In the genomic region with DNA sequence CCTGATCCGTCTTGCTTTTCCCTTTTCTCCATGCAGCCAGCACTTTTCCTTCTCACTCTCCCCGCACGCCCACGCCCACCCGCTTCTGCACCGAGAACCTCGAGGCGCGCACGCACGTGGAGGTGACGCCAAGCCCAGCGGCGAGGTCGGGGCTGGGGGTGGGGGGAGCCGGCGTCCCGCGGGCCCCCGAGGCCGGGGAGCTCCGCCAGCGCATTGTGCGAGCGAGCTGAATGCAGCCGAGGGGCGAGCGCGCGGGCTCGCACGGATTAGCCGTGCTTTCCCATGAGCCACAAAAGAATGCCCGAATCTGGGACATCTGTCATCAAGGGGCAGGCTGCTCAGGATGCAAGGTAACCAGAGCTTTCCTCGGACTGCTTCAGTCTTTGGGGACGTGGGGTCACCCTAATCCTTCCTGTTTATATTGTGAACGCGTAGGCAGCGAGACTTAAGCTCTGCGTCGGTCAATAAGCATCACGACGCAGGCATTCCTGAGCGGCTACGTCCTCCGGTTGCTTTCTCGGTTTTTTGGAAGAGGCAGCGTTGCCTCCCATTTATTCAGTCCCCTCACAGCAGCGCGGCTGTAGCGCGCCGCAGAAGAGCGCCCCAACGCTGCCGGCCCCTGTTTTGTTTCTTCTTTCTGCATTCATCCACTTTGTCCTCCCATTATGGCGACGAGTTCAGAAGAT, we compare ENCODE assay signal across 9 cellular contexts.
A peak's percentile ranks its signal among the peaks of the same experiment; 100 is the strongest.
DNase-seq lines count a peak whose midpoint lies in the region; ATAC-seq, FAIRE-seq and TF ChIP-seq lines count a peak whose summit lies in the region.
"Had no signal": no experiment of that assay in that cellular context is flagged by ENCODE, and none has a peak within 500 bp of the region (broad histone marks: within the 10 kb centered on the region; RNA-seq: fewer than 3 reads in every experiment).

No MANE protein-coding gene starts in this region.

- no peaks in the 10 kb centered on the region for H3K9me3 Mint-ChIP-seq in activated CD4-positive, alpha-beta T cell treated with anti-CD3 and anti-CD28 coated beads, Interleukin-2, amount 10 ng/mL, durations not matched to agents 7 days and 5 days

- peaks cover 9% of the 10 kb centered on the region; the same call in 1 of the 2 replicates for H3K23me2 ChIP-seq in H1 (ENCODE audit: low read depth, low read length)

- no peaks in the 10 kb centered on the region for H3K79me1 ChIP-seq in H1 (ENCODE audit: low read depth, low read length)

- FAIRE-seq in H1 (lab: Jason Lieb, UNC), result peak; percentile 7
- FAIRE-seq: islet of Langerhans had no signal

- TF ChIP-seq CTCF in BJ (IDR thresholded peaks at IDR 0.05; ENCODE audit: insufficient read depth, low read depth, low read length) (peak; percentile 30; the same call in 1 of the 2 replicates), H1 (IDR thresholded peaks at IDR 0.05; ENCODE audit: control extremely low read depth in 1 of 3, insufficient read depth in 1 of 3, low read depth in 1 of 3, low read length in 3 of 3) (no peak)

- H4K8ac ChIP-seq in H1 (ENCODE audit: extremely low read depth, insufficient read depth, low read length), result peak overlapping the region; percentile 76; the same call in 1 of the 2 replicates

- no peak overlapping the region for H3K56ac ChIP-seq in H1 (replicated peaks; ENCODE audit: insufficient read length, low read depth, low read length)

- H2BK120ac ChIP-seq in H1 (replicated peaks; ENCODE audit: low read depth, low read length), result no peak overlapping the region

- peaks cover 3 to 13% (median 8%) of the 10 kb centered on the region in 4 experiments; a peak in 6 of 7 replicates for H3K4me1 ChIP-seq in H1 (replicated peaks in 1 of 4; ENCODE audit: control insufficient read depth in 3 of 4, insufficient read depth in 4 of 4, low read length in 3 of 4)

- H3K27me3 ChIP-seq in BJ (ENCODE audit: control insufficient read depth, insufficient read depth, low read length) (no peaks in the 10 kb centered on the region), H1 (replicated peaks in 1 of 4; ENCODE audit: control insufficient read depth in 3 of 4, extremely low read depth in 1 of 4, insufficient read depth in 3 of 4, low read length in 3 of 4) (peaks cover 5 to 30% (median 24%) of the 10 kb centered on the region in 4 experiments)

- POLR2A ChIA-PET in BJ (lab: Charles Lee), result interaction anchor here (0.5 kb wide), 1 partner anchor 68 kb away, joined by 3 read pairs; no protein-coding TSS in a partner anchor
- POLR2A ChIA-PET in activated CD4-positive, alpha-beta T cell treated with anti-CD3 and anti-CD28 coated beads, Interleukin-2, amount 10 ng/mL, durations not matched to agents 7 days and 5 days (lab: Charles Lee), result no interaction called here
- POLR2A ChIA-PET in H1 (lab: Charles Lee; ENCODE audit: partially characterized antibody), result interaction anchor here (1.1 to 1.8 kb wide), 3 partner anchors 9 to 14 kb away, joined by 3 to 6 read pairs (median 4); no protein-coding TSS in a partner anchor

- no peaks in the 10 kb centered on the region for H4K20me1 ChIP-seq in H1 (replicated peaks in 1 of 2; ENCODE audit: control insufficient read depth in 1 of 2, insufficient read depth in 2 of 2, low read length in 2 of 2)

- 3% methylated on average over 33 of the region's 58 CpGs; no CpG with 5 or more reads in 1 of the 2 experiments for WGBS in H1 (ENCODE audit: extremely low coverage in 1 of 2, insufficient coverage in 1 of 2, insufficient read length in 1 of 2, insufficient replicate concordance in 2 of 2, low coverage in 1 of 2, low lambda C conversion rate in 2 of 2, missing lambda C conversion rate in 1 of 2), 2 experiments

- no peaks in the 10 kb centered on the region for H3K36me3 Mint-ChIP-seq in activated CD4-positive, alpha-beta T cell treated with anti-CD3 and anti-CD28 coated beads, Interleukin-2, amount 10 ng/mL, durations not matched to agents 7 days and 5 days (ENCODE audit: low read depth)

- peak overlapping the region; percentile 98 for H2AFZ ChIP-seq in H1 (ENCODE audit: low read length)

- H3K4me1 Mint-ChIP-seq in activated CD4-positive, alpha-beta T cell treated with anti-CD3 and anti-CD28 coated beads, Interleukin-2, amount 10 ng/mL, durations not matched to agents 7 days and 5 days, result peaks cover 16% of the 10 kb centered on the region

- no peaks in the 10 kb centered on the region for H3K79me2 ChIP-seq in H1 (ENCODE audit: control insufficient read depth in 1 of 2, insufficient read depth in 2 of 2, low read length in 2 of 2)

- no peak overlapping the region for H3K27ac Mint-ChIP-seq in activated CD4-positive, alpha-beta T cell treated with anti-CD3 and anti-CD28 coated beads, Interleukin-2, amount 10 ng/mL, durations not matched to agents 7 days and 5 days

- TF ChIP-seq POLR2A in H1 (IDR thresholded peaks at IDR 0.05; ENCODE audit: control extremely low read depth in 1 of 2, low read depth in 2 of 2, low read length in 2 of 2), result peak in 1 of 2 experiments; percentile 66; a peak in 2 of 3 replicates

- peak overlapping the region; percentile 84 to 93 for H3K4me2 ChIP-seq in H1 (ENCODE audit: insufficient read depth in 1 of 2, low read depth in 2 of 2, low read length in 2 of 2)

- CTCF ChIA-PET in BJ (lab: Yijun Ruan, JAX), result interaction anchor here (0.7 to 1.4 kb wide), 3 partner anchors 9 to 573 kb away, joined by 3 read pairs; no protein-coding TSS in a partner anchor
- CTCF ChIA-PET in activated CD4-positive, alpha-beta T cell treated with anti-CD3 and anti-CD28 coated beads, Interleukin-2, amount 10 ng/mL, durations not matched to agents 7 days and 5 days (lab: Charles Lee), result interaction anchor here (0.6 kb wide), 1 partner anchor 1250 kb away, joined by 3 read pairs; no protein-coding TSS in a partner anchor
- CTCF ChIA-PET in H1 (lab: Charles Lee; ENCODE audit: partially characterized antibody), result interaction anchor here (1.0 to 1.3 kb wide), 3 partner anchors 12 to 14 kb away, joined by 3 to 6 read pairs (median 5); no protein-coding TSS in a partner anchor

- DNase-seq in BJ (ENCODE audit: low read depth) (peak; percentile 50), HS-5 (ENCODE audit: low read depth) (peak; percentile 78), H1 (ENCODE audit: low read depth in 1 of 2, low spot score in 2 of 2) (peak; percentile 23 to 74), medulla oblongata (ENCODE audit: extremely low spot score) (peak; percentile 74)
- DNase-seq in activated CD4-positive, alpha-beta T cell treated with anti-CD3 and anti-CD28 coated beads, Interleukin-2, amount 10 ng/mL, durations not matched to agents 7 days and 5 days, result no peak
- peak in 2 of 3 experiments; percentile 4 to 13 for DNase-seq in stimulated activated CD4-positive, alpha-beta T cell treated with anti-CD3 and anti-CD28 coated beads, TNF-alpha, amount 100 ng/mL, for 4 hours (ENCODE audit: low read depth in 3 of 3)

- H3K4ac ChIP-seq in H1 (replicated peaks; ENCODE audit: insufficient read length, low read depth, low read length), result no peak overlapping the region

- peak overlapping the region; percentile 99 for H2BK12ac ChIP-seq in H1 (ENCODE audit: low read depth, low read length)

- no peak overlapping the region; the same call in 1 of the 2 replicates for H2AK5ac ChIP-seq in H1 (ENCODE audit: low read depth, low read length)

- H2BK5ac ChIP-seq in H1 (ENCODE audit: low read depth, low read length), result no peak overlapping the region

- H3K4me3 Mint-ChIP-seq in activated CD4-positive, alpha-beta T cell treated with anti-CD3 and anti-CD28 coated beads, Interleukin-2, amount 10 ng/mL, durations not matched to agents 7 days and 5 days, result peak overlapping the region; percentile 72

- no peak overlapping the region for H3K14ac ChIP-seq in H1 (ENCODE audit: insufficient read length)

- H2BK15ac ChIP-seq in H1 (ENCODE audit: low read length), result no peak overlapping the region

- H3K4me3 ChIP-seq in BJ (ENCODE audit: low read depth, low read length) (peak overlapping the region; percentile 54), H1 (ENCODE audit: extremely low read depth in 1 of 4, insufficient read depth in 2 of 4, low read depth in 3 of 4, low read length in 4 of 4) (peak overlapping the region; percentile 50 to 61 (median 58))

- no peaks in the 10 kb centered on the region for H3K9me3 ChIP-seq in H1 (ENCODE audit: insufficient read depth in 2 of 2, low read depth in 1 of 2, low read length in 1 of 2)

- peak overlapping the region; percentile 91; the same call in 1 of the 2 replicates for H3K18ac ChIP-seq in H1 (ENCODE audit: extremely low read depth, low read length)

- no peaks in the 10 kb centered on the region for H3K36me3 ChIP-seq in BJ (ENCODE audit: control insufficient read depth, insufficient read depth, low read length)
- H3K36me3 ChIP-seq in H1 (ENCODE audit: control insufficient read depth in 2 of 4, insufficient read depth in 4 of 4, low read length in 3 of 4), result no peaks in the 10 kb centered on the region

- no peak for TF ChIP-seq EP300 in H1 (IDR thresholded peaks at IDR 0.05; ENCODE audit: borderline replicate concordance in 1 of 2, low read depth in 2 of 2, low read length in 2 of 2)

- peak overlapping the region; percentile 73; the same call in 1 of the 2 replicates for H2BK20ac ChIP-seq in H1 (ENCODE audit: low read length)

- no peak overlapping the region for H4K5ac ChIP-seq in H1 (ENCODE audit: insufficient read length, low read depth, low read length)

- H3K23ac ChIP-seq in H1 (ENCODE audit: insufficient read length), result no peak overlapping the region

- no peak for ATAC-seq in HG03097 (IDR thresholded peaks at IDR 0.05; ENCODE audit: low FRiP score, unreplicated experiment)
- ATAC-seq in GM18861 (IDR thresholded peaks at IDR 0.05; ENCODE audit: unreplicated experiment), result no peak

- peak overlapping the region in 3 of 4 experiments; percentile 35 to 67 (median 49); a peak in 6 of 7 replicates for H3K9ac ChIP-seq in H1 (replicated peaks in 1 of 4; ENCODE audit: extremely low read depth in 1 of 4, low read depth in 3 of 4, low read length in 3 of 4)

- H3K27me3 Mint-ChIP-seq in activated CD4-positive, alpha-beta T cell treated with anti-CD3 and anti-CD28 coated beads, Interleukin-2, amount 10 ng/mL, durations not matched to agents 7 days and 5 days, result peaks cover 52% of the 10 kb centered on the region

- peak; percentile 3; a peak in 1 of 4 replicates for TF ChIP-seq RAD21 in H1 (IDR thresholded peaks at IDR 0.05 in 1 of 2, conservative IDR thresholded peaks at IDR 0.05 in 1 of 2; ENCODE audit: low read depth in 2 of 2, low read length in 2 of 2)

- peak overlapping the region; percentile 39 for H4K91ac ChIP-seq in H1 (replicated peaks; ENCODE audit: insufficient read length, low read length)

- H3K27ac ChIP-seq in H1 (ENCODE audit: low read depth, low read length), result no peak overlapping the region

TF ChIP-seq in H1, 55 proteins besides CTCF, POLR2A, EP300 and RAD21 (continues in another document):
- no peak for TF ChIP-seq MAFK (IDR thresholded peaks at IDR 0.05; ENCODE audit: low read depth, low read length)
- no peak for TF ChIP-seq NANOG (IDR thresholded peaks at IDR 0.05; ENCODE audit: insufficient read depth, low read depth, low read length, poor library complexity, severe bottlenecking)
- TF ChIP-seq CREB1 (IDR thresholded peaks at IDR 0.05), result no peak; the same call in 1 of the 2 replicates
- no peak for TF ChIP-seq CHD2 (IDR thresholded peaks at IDR 0.05; ENCODE audit: low read length)
- TF ChIP-seq PHF8 (conservative IDR thresholded peaks at IDR 0.05; ENCODE audit: low read depth, low read length), result peak; percentile 4; the same call in 1 of the 2 replicates
- peak; percentile 68 for TF ChIP-seq TEAD4 (IDR thresholded peaks at IDR 0.05; ENCODE audit: low read depth, low read length)
